ENCODE assay signal across 21 cellular contexts in the genomic region with DNA sequence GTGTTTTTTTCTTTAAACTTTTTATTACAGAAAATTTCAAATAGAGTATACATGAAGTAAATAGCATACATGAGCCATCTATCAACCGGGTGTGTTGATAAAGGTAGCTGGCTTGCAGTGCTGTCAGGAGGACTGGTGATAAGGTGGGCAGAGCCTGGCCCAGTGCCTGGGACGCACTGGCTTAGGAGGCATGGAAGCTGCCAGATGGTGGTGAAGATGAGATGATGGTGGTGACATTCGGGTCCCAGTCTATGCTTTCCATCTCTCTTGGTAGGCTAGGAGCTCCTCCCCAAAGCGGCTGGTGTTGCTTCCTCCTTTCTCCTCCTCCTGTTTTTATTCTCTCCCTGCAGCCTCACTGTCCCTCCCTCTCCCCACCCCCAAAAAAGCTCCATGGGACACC.
DNase-seq lines count a peak whose midpoint lies in the region; ATAC-seq and TF ChIP-seq lines count a peak whose summit lies in the region.
"Had no signal": no experiment of that assay in that cellular context is flagged by ENCODE, and none has a peak within 500 bp of the region (broad histone marks: within the 10 kb centered on the region; RNA-seq: fewer than 3 reads in every experiment).

No MANE protein-coding gene starts in this region.

- H3K36me3 ChIP-seq in left ventricle myocardium inferior: no peaks in the 10 kb centered on the region
- no peaks in the 10 kb centered on the region for H3K36me3 ChIP-seq in naive thymus-derived CD4-positive, alpha-beta T cell (ENCODE audit: control insufficient read depth in 2 of 3, insufficient read depth in 3 of 3, low read length in 3 of 3)
- H3K36me3 ChIP-seq: SJSA1, uterus had no signal

- no peaks in the 10 kb centered on the region for H3K9me3 ChIP-seq in left ventricle myocardium inferior (replicated peaks)
- no peaks in the 10 kb centered on the region for H3K9me3 ChIP-seq in naive thymus-derived CD4-positive, alpha-beta T cell (ENCODE audit: control insufficient read depth in 2 of 3, low read length in 3 of 3)
- H3K9me3 ChIP-seq: SJSA1, uterus had no signal

- intact Hi-C loops in left ventricle myocardium inferior (cut with micrococcal nuclease): no loop called here
- intact Hi-C loops in naive thymus-derived CD4-positive, alpha-beta T cell (cut with micrococcal nuclease): no loop called here

- H3K4me1 Mint-ChIP-seq in type B pancreatic cell (ENCODE audit: unreplicated experiment): peaks cover 34% of the 10 kb centered on the region
- H3K4me1 Mint-ChIP-seq in naive thymus-derived CD4-positive, alpha-beta T cell: peaks cover 0 to 15% (median 0%) of the 10 kb centered on the region in 7 donors
- H3K4me1 Mint-ChIP-seq: activated naive CD4-positive, alpha-beta T cell treated with anti-CD3 and anti-CD28 coated beads, Interleukin-2, amount 50 U/mL, for 24 hours; naive B cell had no signal

- ATAC-seq in naive thymus-derived CD4-positive, alpha-beta T cell: no peak
- ATAC-seq: effector memory CD8-positive, alpha-beta T cell; GM12878; K562 had no signal

- H3K36me3 Mint-ChIP-seq in type B pancreatic cell: no peaks in the 10 kb centered on the region
- no peaks in the 10 kb centered on the region for H3K36me3 Mint-ChIP-seq in naive thymus-derived CD4-positive, alpha-beta T cell
- H3K36me3 Mint-ChIP-seq: activated naive CD4-positive, alpha-beta T cell treated with anti-CD3 and anti-CD28 coated beads, Interleukin-2, amount 50 U/mL, for 24 hours; CD8-positive, alpha-beta memory T cell; naive B cell had no signal

- H3K27me3 Mint-ChIP-seq in type B pancreatic cell: peaks cover 8% of the 10 kb centered on the region
- H3K27me3 Mint-ChIP-seq in naive thymus-derived CD4-positive, alpha-beta T cell: peaks cover 3 to 38% (median 22%) of the 10 kb centered on the region in 5 donors

- H3K4me1 ChIP-seq in left ventricle myocardium inferior: peaks cover 100% of the 10 kb centered on the region
- no peaks in the 10 kb centered on the region for H3K4me1 ChIP-seq in naive thymus-derived CD4-positive, alpha-beta T cell (ENCODE audit: control insufficient read depth in 2 of 2, insufficient read depth in 2 of 2, low read length in 2 of 2)
- H3K4me1 ChIP-seq: uterus had no signal

- H3K4me3 ChIP-seq in coronary artery (no peak overlapping the region), left ventricle myocardium inferior (no peak overlapping the region)
- no peak overlapping the region for H3K4me3 ChIP-seq in naive thymus-derived CD4-positive, alpha-beta T cell (ENCODE audit: low read length)
- H3K4me3 ChIP-seq: GM12878, K562, SJSA1, uterus had no signal

- H3K4me3 Mint-ChIP-seq in type B pancreatic cell: no peak overlapping the region
- H3K4me3 Mint-ChIP-seq in naive thymus-derived CD4-positive, alpha-beta T cell: no peak overlapping the region
- H3K4me3 Mint-ChIP-seq: activated naive CD4-positive, alpha-beta T cell treated with anti-CD3 and anti-CD28 coated beads, Interleukin-2, amount 50 U/mL, for 24 hours; activated T-helper 1 cell treated with anti-CD3 and anti-CD28 coated beads, Interleukin-12 subunit alpha, Interleukin-12 subunit beta, Interleukin-2, Interleukin-4 antibody, amounts not matched to agents 30 ng/mL and 10 ng/mL and 1 ng/mL, durations not matched to agents 14 hours and 24 hours and 36 hours; CD8-positive, alpha-beta memory T cell; effector memory CD8-positive, alpha-beta T cell; naive B cell had no signal

- H3K27ac Mint-ChIP-seq in type B pancreatic cell: peak overlapping the region; percentile 81
- H3K27ac Mint-ChIP-seq in naive thymus-derived CD4-positive, alpha-beta T cell: no peak overlapping the region
- H3K27ac Mint-ChIP-seq: activated naive CD4-positive, alpha-beta T cell treated with anti-CD3 and anti-CD28 coated beads, Interleukin-2, amount 50 U/mL, for 24 hours; activated T-helper 1 cell treated with anti-CD3 and anti-CD28 coated beads, Interleukin-12 subunit alpha, Interleukin-12 subunit beta, Interleukin-2, Interleukin-4 antibody, amounts not matched to agents 30 ng/mL and 10 ng/mL and 1 ng/mL, durations not matched to agents 14 hours and 24 hours and 36 hours; CD8-positive, alpha-beta memory T cell; effector memory CD8-positive, alpha-beta T cell; naive B cell had no signal

- TF ChIP-seq CTCF in coronary artery (IDR thresholded peaks at IDR 0.05): no peak
- no peak for TF ChIP-seq CTCF in left ventricle myocardium inferior (IDR thresholded peaks at IDR 0.05; ENCODE audit: borderline replicate concordance)
- TF ChIP-seq CTCF in type B pancreatic cell (conservative IDR thresholded peaks at IDR 0.05): no peak

- H3K27me3 ChIP-seq in left ventricle myocardium inferior (ENCODE audit: low read depth): peaks cover 8% of the 10 kb centered on the region
- H3K27me3 ChIP-seq in naive thymus-derived CD4-positive, alpha-beta T cell (ENCODE audit: control insufficient read depth in 2 of 2, insufficient read depth in 2 of 2, low read length in 2 of 2): no peaks in the 10 kb centered on the region
- H3K27me3 ChIP-seq: uterus had no signal

- H3K27ac ChIP-seq in coronary artery: peak overlapping the region; percentile 58 to 84
- H3K27ac ChIP-seq in left ventricle myocardium inferior (replicated peaks): peak overlapping the region; percentile 87
- H3K27ac ChIP-seq in naive thymus-derived CD4-positive, alpha-beta T cell (ENCODE audit: low read depth, low read length): no peak overlapping the region
- H3K27ac ChIP-seq: SJSA1, uterus had no signal

- CTCF ChIA-PET in naive thymus-derived CD4-positive, alpha-beta T cell (lab: Charles Lee): no interaction called here

- POLR2A ChIA-PET in naive thymus-derived CD4-positive, alpha-beta T cell (lab: Charles Lee): no interaction called here

- H3K9me3 Mint-ChIP-seq in type B pancreatic cell: no peaks in the 10 kb centered on the region
- H3K9me3 Mint-ChIP-seq in naive thymus-derived CD4-positive, alpha-beta T cell: peaks cover 0 to 2% (median 0%) of the 10 kb centered on the region in 11 donors
- H3K9me3 Mint-ChIP-seq: activated naive CD4-positive, alpha-beta T cell treated with anti-CD3 and anti-CD28 coated beads, Interleukin-2, amount 50 U/mL, for 24 hours; activated T-helper 1 cell treated with anti-CD3 and anti-CD28 coated beads, Interleukin-12 subunit alpha, Interleukin-12 subunit beta, Interleukin-2, Interleukin-4 antibody, amounts not matched to agents 30 ng/mL and 10 ng/mL and 1 ng/mL, durations not matched to agents 14 hours and 24 hours and 36 hours; CD8-positive, alpha-beta memory T cell; effector memory CD8-positive, alpha-beta T cell; naive B cell had no signal

- DNase-seq in NCI-H2171 (lab: John Stamatoyannopoulos, UW) (peak; percentile 20), coronary artery (ENCODE audit: low spot score) (no peak), left ventricle myocardium inferior (peak; percentile 66), type B pancreatic cell (ENCODE audit: extremely low spot score, unreplicated experiment) (no peak), NCI-H1105 treated with DMSO at 0.1 percent for 48 hours (lab: John Stamatoyannopoulos, UW) (no peak), DMS79 (lab: John Stamatoyannopoulos, UW) (no peak)
- no peak for DNase-seq in naive thymus-derived CD4-positive, alpha-beta T cell
- DNase-seq: activated CD4-positive, alpha-beta T cell treated with anti-CD3 and anti-CD28 coated beads for 48 hours; CD8-positive, alpha-beta memory T cell; effector memory CD8-positive, alpha-beta T cell; MV-4-11; naive B cell; NCI-H2227 treated with DMSO at 0.1 percent for 48 hours; stimulated activated CD8-positive, alpha-beta memory T cell treated with anti-CD3 and anti-CD28 coated beads, Interleukin-4, amount 100 ng/mL, for 48 hours; T-helper 1 cell; uterus had no signal

Comparison
In these comparisons a context has a peak if more than half of its experiments do, and no peak if none do; other contexts are left out.
1. DNase-seq: peak in NCI-H2171 (single experiment) and left ventricle myocardium inferior (single experiment); none in coronary artery (single experiment), type B pancreatic cell (single experiment), NCI-H1105 treated with DMSO at 0.1 percent for 48 hours (single experiment), naive thymus-derived CD4-positive, alpha-beta T cell (0 of 9) and DMS79 (single experiment).